9 cellular contexts compared by ENCODE assay signal in genomic region chr10:29689001-29689400, GRCh38. TPM values are rescaled to one million over a fixed set of nuclear protein-coding genes. Genes with fewer than 3 reads are reported as not detected.
DNase-seq lines count a peak whose midpoint lies in the region; ATAC-seq, FAIRE-seq and TF ChIP-seq lines count a peak whose summit lies in the region.
"Had no signal": no experiment of that assay in that cellular context is flagged by ENCODE, and none has a peak within 500 bp of the region (broad histone marks: within the 10 kb centered on the region; RNA-seq: fewer than 3 reads in every experiment).

No MANE protein-coding gene starts in this region.

- no peaks in the 10 kb centered on the region for H3K9me3 ChIP-seq in trophoblast cell (ENCODE audit: insufficient read depth, low read depth, low read length)

- no peak overlapping the region for H2BK5ac ChIP-seq in trophoblast cell (ENCODE audit: low read depth, low read length, poor library complexity)

- H3K79me1 ChIP-seq in trophoblast cell (ENCODE audit: low read length): peaks cover 4% of the 10 kb centered on the region

- no peak overlapping the region for H2BK12ac ChIP-seq in trophoblast cell (ENCODE audit: low read length)

- no peak overlapping the region for H3K27ac ChIP-seq in trophoblast cell (ENCODE audit: low read depth, low read length)

- no peak overlapping the region for H3K9ac ChIP-seq in trophoblast cell (ENCODE audit: low read length)

- no peak overlapping the region for H3K4me2 ChIP-seq in trophoblast cell (ENCODE audit: low read length)

- peak; percentile 42 for DNase-seq in DMS53 (lab: John Stamatoyannopoulos, UW)
- peak; percentile 71 for DNase-seq in MV-4-11 (lab: John Stamatoyannopoulos, UW)
- DNase-seq in bronchial epithelial cell (ENCODE audit: low read depth): peak; percentile 83
- DNase-seq in non-pigmented ciliary epithelial cell (ENCODE audit: low read depth): peak; percentile 35
- DNase-seq in RPMI8226: no peak
- no peak for DNase-seq in trophoblast cell
- DNase-seq in NCI-H524 treated with DMSO at 0.1 percent for 48 hours (lab: John Stamatoyannopoulos, UW): no peak

- WGBS in trophoblast cell (ENCODE audit: extremely low coverage, insufficient coverage, insufficient read length): no CpG with 5 or more reads among the region's 7 CpGs

- H4K91ac ChIP-seq in trophoblast cell (ENCODE audit: low read depth, low read length): no peak overlapping the region

- H3K4me1 ChIP-seq in trophoblast cell (ENCODE audit: control insufficient read depth in 1 of 2, insufficient read depth in 2 of 2, low read length in 2 of 2): peaks cover 5 to 13% of the 10 kb centered on the region in 2 experiments

- H3K14ac ChIP-seq in trophoblast cell (ENCODE audit: low read length): no peak overlapping the region

- H4K8ac ChIP-seq in trophoblast cell (ENCODE audit: low read depth, low read length): no peak overlapping the region

- no peak for TF ChIP-seq CTCF in bronchial epithelial cell (IDR thresholded peaks at IDR 0.05; ENCODE audit: insufficient read depth, low read length, severe bottlenecking)

- no peak overlapping the region for H3K4ac ChIP-seq in trophoblast cell (ENCODE audit: low read depth, low read length)

- no peak overlapping the region for H3K23ac ChIP-seq in trophoblast cell (ENCODE audit: low read length)

- no peak overlapping the region for H2AFZ ChIP-seq in trophoblast cell (ENCODE audit: insufficient read depth, low read length, poor library complexity)

- no peaks in the 10 kb centered on the region for H3K27me3 ChIP-seq in bronchial epithelial cell (ENCODE audit: control insufficient read depth, insufficient read depth, low read length)
- H3K27me3 ChIP-seq in trophoblast cell (ENCODE audit: insufficient read depth, low read length): no peaks in the 10 kb centered on the region

- no peak overlapping the region for H3K18ac ChIP-seq in trophoblast cell (ENCODE audit: low read length)

- no peaks in the 10 kb centered on the region for H3K36me3 ChIP-seq in bronchial epithelial cell (ENCODE audit: control insufficient read depth, insufficient read depth, low read length)
- peaks cover 0 to 3% of the 10 kb centered on the region in 2 experiments for H3K36me3 ChIP-seq in trophoblast cell (ENCODE audit: control insufficient read depth in 1 of 2, insufficient read depth in 2 of 2, low read length in 2 of 2)

- FAIRE-seq in bronchial epithelial cell (lab: Jason Lieb, UNC): no peak

- H3K4me3 ChIP-seq in bronchial epithelial cell (ENCODE audit: low read depth, low read length) (no peak overlapping the region), trophoblast cell (ENCODE audit: low read depth, low read length) (no peak overlapping the region)
- H3K4me3 ChIP-seq: skin epidermis had no signal

- ATAC-seq in GM18498 (IDR thresholded peaks at IDR 0.05; ENCODE audit: unreplicated experiment): no peak

- no peaks in the 10 kb centered on the region for H3K79me2 ChIP-seq in trophoblast cell (ENCODE audit: control insufficient read depth, insufficient read depth, low read length, poor library complexity)

- no peak overlapping the region for H2BK120ac ChIP-seq in trophoblast cell (ENCODE audit: insufficient read depth, low read length, poor library complexity)

- H2AK5ac ChIP-seq in trophoblast cell (ENCODE audit: low read length): no peak overlapping the region

- H4K12ac ChIP-seq in trophoblast cell (ENCODE audit: low read depth, low read length): no peak overlapping the region

RNA-seq across cellular contexts. Expression of gene SVIL, which starts 54.2 kb away (rescaled TPM):
- total RNA-seq in bronchial epithelial cell: 12.6 and 22.5 TPM in 2 replicates
- 25.1 and 25.3 TPM in 2 replicates for polyA plus RNA-seq in trophoblast cell (2013)

Comparison
In these comparisons a context has a peak if more than half of its experiments do, and no peak if none do; other contexts are left out.
1. DNase-seq: peak in DMS53 (single experiment), MV-4-11 (single experiment), bronchial epithelial cell (single experiment) and non-pigmented ciliary epithelial cell (single experiment); none in RPMI8226 (single experiment), trophoblast cell (0 of 2) and NCI-H524 treated with DMSO at 0.1 percent for 48 hours (single experiment).